1 cellular context compared by ENCODE assay signal in genomic region chr20:44566811-44567210, GRCh38.
TF ChIP-seq lines count a peak whose summit lies in the region.

No MANE protein-coding gene starts in this region.

TF ChIP-seq in IMR-90, 13 proteins besides CTCF, POLR2A, EP300 and RAD21:
- no peak for TF ChIP-seq MXI1 (IDR thresholded peaks at IDR 0.05; ENCODE audit: borderline replicate concordance, low read depth, low read length)
- no peak for TF ChIP-seq RFX5 (IDR thresholded peaks at IDR 0.05; ENCODE audit: low read depth, low read length)
- no peak for TF ChIP-seq CEBPB (IDR thresholded peaks at IDR 0.05; ENCODE audit: low read depth, low read length)
- TF ChIP-seq ELK1 (IDR thresholded peaks at IDR 0.05; ENCODE audit: borderline replicate concordance, low read depth, low read length) = no peak
- no peak for TF ChIP-seq BHLHE40 (IDR thresholded peaks at IDR 0.05; ENCODE audit: low read depth, low read length)
- no peak for TF ChIP-seq MAFK (IDR thresholded peaks at IDR 0.05; ENCODE audit: low read depth, low read length)
- TF ChIP-seq FOS (IDR thresholded peaks at IDR 0.05; ENCODE audit: low read depth, low read length) = no peak
- no peak for TF ChIP-seq NFE2L2 (IDR thresholded peaks at IDR 0.05; ENCODE audit: low read depth, low read length)
- no peak for TF ChIP-seq RCOR1 (IDR thresholded peaks at IDR 0.05; ENCODE audit: insufficient replicate concordance, low read length)
- no peak for TF ChIP-seq MAZ (IDR thresholded peaks at IDR 0.05; ENCODE audit: borderline replicate concordance, low read depth, low read length)
- no peak for TF ChIP-seq USF2 (IDR thresholded peaks at IDR 0.05; ENCODE audit: low read depth, low read length)
